ENCODE assay signal across 18 cellular contexts in the genomic region with DNA sequence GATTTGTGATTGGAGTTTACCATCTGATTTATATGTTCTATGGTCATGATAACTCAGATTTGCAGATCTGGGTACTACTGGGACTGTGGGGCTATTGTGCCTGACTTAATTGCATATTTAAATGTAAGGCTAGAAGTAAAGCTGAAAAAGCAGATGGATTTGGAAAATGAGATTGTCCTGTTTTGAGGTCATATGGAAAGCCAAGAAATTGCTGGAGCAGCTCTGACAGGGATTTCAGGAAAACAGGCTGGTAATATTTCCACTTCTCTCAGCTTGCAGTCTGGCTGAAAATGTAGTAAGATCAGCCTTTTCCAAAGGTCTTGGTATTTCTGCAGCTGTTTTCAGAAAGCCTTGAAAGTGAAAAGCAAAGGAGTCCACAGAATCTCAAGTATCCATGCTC. TPM values are rescaled to one million over a fixed set of nuclear protein-coding genes. Genes with fewer than 3 reads are reported as not detected.
DNase-seq lines count a peak whose midpoint lies in the region; FAIRE-seq and TF ChIP-seq lines count a peak whose summit lies in the region.
"Had no signal": no experiment of that assay in that cellular context is flagged by ENCODE, and none has a peak within 500 bp of the region (broad histone marks: within the 10 kb centered on the region; RNA-seq: fewer than 3 reads in every experiment).

No MANE protein-coding gene starts in this region.

- in situ Hi-C loops in G401 (cut with HindIII; ENCODE audit: low sequenced_read_pairs) (no loop called here), KBM-7 (cut with MboI; ENCODE audit: low pct_unique_long_range_greater_than_20kb, low sequenced_read_pairs) (no loop called here)

- H3K36me3 Mint-ChIP-seq in nephron (ENCODE audit: low read depth), result no peaks in the 10 kb centered on the region

- peak overlapping the region in 1 of 3 experiments; percentile 26 for H3K4me3 Mint-ChIP-seq in nephron
- H3K4me3 Mint-ChIP-seq: CD4-positive, alpha-beta T cell; GM23338 had no signal

- H3K4me1 Mint-ChIP-seq in nephron, result peaks cover 54% of the 10 kb centered on the region
- H3K4me1 Mint-ChIP-seq: GM23338 had no signal

- H3K9me3 Mint-ChIP-seq in nephron, result no peaks in the 10 kb centered on the region
- H3K9me3 Mint-ChIP-seq: CD4-positive, alpha-beta T cell; GM23338 had no signal

- FAIRE-seq in GM12892 (lab: Jason Lieb, UNC), result peak; percentile 65
- FAIRE-seq: A204.1, H54, HTR-8/SVneo had no signal

- DNase-seq in G401 (ENCODE audit: low spot score) (peak; percentile 63), GM12892 (ENCODE audit: insufficient read length) (no peak), inferior parietal cortex (ENCODE audit: extremely low spot score) (peak; percentile 8), KBM-7 (no peak), middle frontal gyrus (ENCODE audit: extremely low spot score, low spot score) (no peak)
- DNase-seq in stimulated activated CD4-positive, alpha-beta T cell treated with anti-CD3 and anti-CD28 coated beads, Interleukin-4, amount 100 ng/mL, for 1 hour, result no peak
- DNase-seq: AML-193; Caco-2; CD4-positive, alpha-beta T cell; GDM1; HCEC 1CT; IMR-90 had no signal

- no peak for TF ChIP-seq CTCF in nephron (IDR thresholded peaks at IDR 0.05; ENCODE audit: unreplicated experiment in 3 of 3)

- H3K27me3 Mint-ChIP-seq in nephron (ENCODE audit: low read depth), result no peaks in the 10 kb centered on the region
- H3K27me3 Mint-ChIP-seq: CD4-positive, alpha-beta T cell had no signal

- no peak for TF ChIP-seq POLR2A in GM12892 (IDR thresholded peaks at IDR 0.05; ENCODE audit: low read depth, low read length)

- peak overlapping the region; percentile 71 to 87 (median 77) for H3K27ac Mint-ChIP-seq in nephron
- H3K27ac Mint-ChIP-seq: CD4-positive, alpha-beta T cell; GM23338 had no signal

RNA-seq across cellular contexts. Expression of a gene that starts 41.5 kb away (rescaled TPM):
- not detected in 2 replicates for total RNA-seq in G401 (2014; rRNA removed; shearing (Covaris generic))
- 0.36 TPM for polyA plus RNA-seq in GM12892 (2012; ENCODE audit: missing spikeins)
- total RNA-seq: Caco-2; CD4-positive, alpha-beta T cell; GM23338; IMR-90 had no signal
- polyA plus RNA-seq: BJ, IMR-90 had no signal

RNA-seq across cellular contexts. Expression of a gene that starts 59.1 kb away (rescaled TPM):
- total RNA-seq in G401 (2014; rRNA removed; shearing (Covaris generic)), result 81.4 and 155 TPM in 2 replicates
- polyA plus RNA-seq in GM12892 (2012; ENCODE audit: missing spikeins), result 252 TPM

Comparison
In these comparisons a context has a peak if more than half of its experiments do, and no peak if none do; other contexts are left out.
1. DNase-seq: peak in G401 (single experiment) and inferior parietal cortex (single experiment); none in GM12892 (single experiment), KBM-7 (single experiment), middle frontal gyrus (single experiment) and stimulated activated CD4-positive, alpha-beta T cell treated with anti-CD3 and anti-CD28 coated beads, Interleukin-4, amount 100 ng/mL, for 1 hour (single experiment).